8 cellular contexts compared by ENCODE assay signal in genomic region chr15:76150971-76151598, GRCh38.
A peak's percentile ranks its signal among the peaks of the same experiment; 100 is the strongest.
DNase-seq lines count a peak whose midpoint lies in the region; ATAC-seq and TF ChIP-seq lines count a peak whose summit lies in the region.

No MANE protein-coding gene starts in this region.

- TF ChIP-seq CTCF in CD14-positive monocyte (IDR thresholded peaks at IDR 0.05) = peak; percentile 98

- ATAC-seq in HG03342 (IDR thresholded peaks at IDR 0.05; ENCODE audit: unreplicated experiment) = peak; percentile 85

- intact Hi-C loops in CD14-positive monocyte (cut with micrococcal nuclease) = no loop called here

- H3K27me3 Mint-ChIP-seq in CD14-positive monocyte (ENCODE audit: low read depth in 3 of 3) = peaks cover 1 to 4% (median 2%) of the 10 kb centered on the region in 3 donors

- H3K4me3 Mint-ChIP-seq in CD14-positive monocyte = peak overlapping the region; percentile 68 to 87

- H3K36me3 Mint-ChIP-seq in CD14-positive monocyte = no peaks in the 10 kb centered on the region

- peaks cover 16% of the 10 kb centered on the region for H3K4me1 Mint-ChIP-seq in CD14-positive monocyte

- DNase-seq in CD14-positive monocyte (ENCODE audit: low spot score) (peak; percentile 70), GM19238 (ENCODE audit: insufficient read length, low spot score) (peak; percentile 79), NOMO-1 (lab: John Stamatoyannopoulos, UW; ENCODE audit: unreplicated experiment in 2 of 2) (peak; percentile 60 to 67), epidermal melanocyte (ENCODE audit: insufficient read length, low spot score) (peak; percentile 49), myocyte (ENCODE audit: low read depth) (peak; percentile 78)
- peak; percentile 68 to 81 (median 80) for DNase-seq in activated CD8-positive, alpha-beta memory T cell treated with anti-CD3 and anti-CD28 coated beads for 48 hours (ENCODE audit: low read depth in 2 of 3, low spot score in 2 of 3)
- DNase-seq in stimulated activated CD8-positive, alpha-beta memory T cell treated with anti-CD3 and anti-CD28 coated beads, Interleukin-7, amount 100 ng/mL, for 1 hour (ENCODE audit: low read depth in 2 of 2) = peak; percentile 37 to 48

- H3K9me3 Mint-ChIP-seq in CD14-positive monocyte = no peaks in the 10 kb centered on the region

- peak overlapping the region in 3 of 7 donors; percentile 14 to 71 (median 31) for H3K27ac Mint-ChIP-seq in CD14-positive monocyte

Comparison
In these comparisons a context has a peak if more than half of its experiments do, and no peak if none do; other contexts are left out.
1. Peak in every context shown above with its lines: DNase-seq and ATAC-seq.